Comparison of ENCODE assay signal across 20 cellular contexts in genomic region chr1:82160036-82160435, GRCh38.
DNase-seq lines count a peak whose midpoint lies in the region; ATAC-seq, FAIRE-seq and TF ChIP-seq lines count a peak whose summit lies in the region.
"Had no signal": no experiment of that assay in that cellular context is flagged by ENCODE, and none has a peak within 500 bp of the region (broad histone marks: within the 10 kb centered on the region; RNA-seq: fewer than 3 reads in every experiment).

No MANE protein-coding gene starts in this region.

- H3K36me3 Mint-ChIP-seq in astrocyte (ENCODE audit: low read depth, unreplicated experiment) = no peaks in the 10 kb centered on the region

- H3K4me3 Mint-ChIP-seq in astrocyte (ENCODE audit: unreplicated experiment) = no peak overlapping the region

- H3K9ac ChIP-seq in Loucy (ENCODE audit: low read depth, low read length, poor library complexity, severe bottlenecking) = no peak overlapping the region
- no peak overlapping the region for H3K9ac ChIP-seq in astrocyte (ENCODE audit: low read length)

- no peaks in the 10 kb centered on the region for H3K9me2 ChIP-seq in Loucy (replicated peaks; ENCODE audit: low read depth, low read length)

- H4K20me1 ChIP-seq in Loucy (ENCODE audit: insufficient read depth, low read length, poor library complexity, severe bottlenecking) (no peaks in the 10 kb centered on the region), astrocyte (ENCODE audit: insufficient read depth, low read length) (no peaks in the 10 kb centered on the region)

- no peak overlapping the region for H3K27ac ChIP-seq in astrocyte (ENCODE audit: low read depth, low read length)
- no peak overlapping the region for H3K27ac ChIP-seq in foreskin keratinocyte
- H3K27ac ChIP-seq: cardiac muscle cell, vagina had no signal

- H3K9me3 Mint-ChIP-seq in astrocyte (ENCODE audit: unreplicated experiment) = peaks cover 8% of the 10 kb centered on the region

- no peaks in the 10 kb centered on the region for H3K9me3 ChIP-seq in Loucy (ENCODE audit: insufficient read depth, low read depth, low read length)
- no peaks in the 10 kb centered on the region for H3K9me3 ChIP-seq in astrocyte (ENCODE audit: insufficient read depth, low read depth, low read length)
- H3K9me3 ChIP-seq: vagina had no signal

- peaks cover 23% of the 10 kb centered on the region for H3K4me1 ChIP-seq in Loucy (ENCODE audit: insufficient read depth, low read length, poor library complexity, severe bottlenecking)
- H3K4me1 ChIP-seq in astrocyte (ENCODE audit: insufficient read depth, low read length) = no peaks in the 10 kb centered on the region
- peaks cover 3% of the 10 kb centered on the region for H3K4me1 ChIP-seq in foreskin keratinocyte

- H2AFZ ChIP-seq in Loucy (ENCODE audit: low read length) (peak overlapping the region; percentile 77), astrocyte (ENCODE audit: low read depth, low read length) (no peak overlapping the region)

- H3K4me1 Mint-ChIP-seq in astrocyte (ENCODE audit: low read depth, unreplicated experiment) = no peaks in the 10 kb centered on the region

- H3K36me3 ChIP-seq in Loucy (ENCODE audit: insufficient read depth, low read length) = no peaks in the 10 kb centered on the region
- no peaks in the 10 kb centered on the region for H3K36me3 ChIP-seq in astrocyte (ENCODE audit: insufficient read depth, low read length)
- H3K36me3 ChIP-seq: cardiac muscle cell, vagina had no signal

- peak; percentile 16 for DNase-seq in AG08396 (ENCODE audit: low spot score)
- peak; percentile 83 for DNase-seq in astrocyte (ENCODE audit: low read depth)
- peak; percentile 82 to 89 for DNase-seq in foreskin keratinocyte
- DNase-seq in GM03348 (ENCODE audit: low spot score) = no peak
- DNase-seq in anterior cingulate cortex (lab: John Stamatoyannopoulos, UW) = no peak
- no peak for DNase-seq in KG1 (lab: John Stamatoyannopoulos, UW)
- DNase-seq: ACHN; activated CD4-positive, alpha-beta T cell treated with anti-CD3 and anti-CD28 coated beads, Interleukin-2, amount 50 U/mL, for 4 hours; activated naive CD4-positive, alpha-beta T cell treated with anti-CD3 and anti-CD28 coated beads, Interleukin-2, amount 50 U/mL, for 16 hours; activated T-cell treated with anti-CD3 and anti-CD28 coated beads, Interleukin-2, amount 50 U/mL, for 1 hour; hypothalamus; NCI-H2081 treated with DMSO at 0.1 percent for 48 hours; NCI-H69; stimulated activated CD4-positive, alpha-beta T cell treated with anti-CD3 and anti-CD28 coated beads, Interleukin-2, amount 100 ng/mL, for 24 hours had no signal

- H3K4me2 ChIP-seq in Loucy (ENCODE audit: low read depth, low read length, poor library complexity, severe bottlenecking) = no peak overlapping the region
- H3K4me2 ChIP-seq in astrocyte (ENCODE audit: low read length) = peak overlapping the region; percentile 16

- H3K27me3 ChIP-seq in Loucy (ENCODE audit: insufficient read depth, low read length, poor library complexity, severe bottlenecking) (no peaks in the 10 kb centered on the region), astrocyte (ENCODE audit: insufficient read depth, low read length) (no peaks in the 10 kb centered on the region), foreskin keratinocyte (no peaks in the 10 kb centered on the region)
- H3K27me3 ChIP-seq: cardiac muscle cell, vagina had no signal

- H3K4me3 ChIP-seq in Loucy (ENCODE audit: low read length, poor library complexity, severe bottlenecking) (no peak overlapping the region), astrocyte (ENCODE audit: insufficient read depth, low read depth, low read length) (no peak overlapping the region)
- H3K4me3 ChIP-seq: cardiac muscle cell, vagina had no signal

- no peak for FAIRE-seq in astrocyte (lab: Jason Lieb, UNC)

- ATAC-seq in foreskin keratinocyte (peak; percentile 94), HG03469 (IDR thresholded peaks at IDR 0.05; ENCODE audit: unreplicated experiment) (no peak)
- ATAC-seq: Panc1, sciatic nerve had no signal

- H3K79me2 ChIP-seq in Loucy (ENCODE audit: insufficient read depth, low read length) (no peaks in the 10 kb centered on the region), astrocyte (ENCODE audit: insufficient read depth, low read length) (no peaks in the 10 kb centered on the region)

- H3F3A ChIP-seq in Loucy (ENCODE audit: low read depth) = no peaks in the 10 kb centered on the region

- TF ChIP-seq CTCF in Loucy (conservative IDR thresholded peaks at IDR 0.05; ENCODE audit: low read length) = no peak
- TF ChIP-seq CTCF in astrocyte (IDR thresholded peaks at IDR 0.05; ENCODE audit: insufficient read depth, low read depth, low read length) = no peak
- no peak for TF ChIP-seq CTCF in foreskin keratinocyte (conservative IDR thresholded peaks at IDR 0.05)

- no peak overlapping the region for H3K27ac Mint-ChIP-seq in astrocyte (ENCODE audit: unreplicated experiment)

- peaks cover 5% of the 10 kb centered on the region for H3K27me3 Mint-ChIP-seq in astrocyte (ENCODE audit: low read depth, unreplicated experiment)

Comparison
In these comparisons a context has a peak if more than half of its experiments do, and no peak if none do; other contexts are left out.
1. DNase-seq: peak in AG08396 (single experiment), astrocyte (single experiment) and foreskin keratinocyte (2 of 2); none in GM03348 (single experiment), anterior cingulate cortex (0 of 58) and KG1 (single experiment).